ENCODE assay signal across 9 cellular contexts in the genomic region with DNA sequence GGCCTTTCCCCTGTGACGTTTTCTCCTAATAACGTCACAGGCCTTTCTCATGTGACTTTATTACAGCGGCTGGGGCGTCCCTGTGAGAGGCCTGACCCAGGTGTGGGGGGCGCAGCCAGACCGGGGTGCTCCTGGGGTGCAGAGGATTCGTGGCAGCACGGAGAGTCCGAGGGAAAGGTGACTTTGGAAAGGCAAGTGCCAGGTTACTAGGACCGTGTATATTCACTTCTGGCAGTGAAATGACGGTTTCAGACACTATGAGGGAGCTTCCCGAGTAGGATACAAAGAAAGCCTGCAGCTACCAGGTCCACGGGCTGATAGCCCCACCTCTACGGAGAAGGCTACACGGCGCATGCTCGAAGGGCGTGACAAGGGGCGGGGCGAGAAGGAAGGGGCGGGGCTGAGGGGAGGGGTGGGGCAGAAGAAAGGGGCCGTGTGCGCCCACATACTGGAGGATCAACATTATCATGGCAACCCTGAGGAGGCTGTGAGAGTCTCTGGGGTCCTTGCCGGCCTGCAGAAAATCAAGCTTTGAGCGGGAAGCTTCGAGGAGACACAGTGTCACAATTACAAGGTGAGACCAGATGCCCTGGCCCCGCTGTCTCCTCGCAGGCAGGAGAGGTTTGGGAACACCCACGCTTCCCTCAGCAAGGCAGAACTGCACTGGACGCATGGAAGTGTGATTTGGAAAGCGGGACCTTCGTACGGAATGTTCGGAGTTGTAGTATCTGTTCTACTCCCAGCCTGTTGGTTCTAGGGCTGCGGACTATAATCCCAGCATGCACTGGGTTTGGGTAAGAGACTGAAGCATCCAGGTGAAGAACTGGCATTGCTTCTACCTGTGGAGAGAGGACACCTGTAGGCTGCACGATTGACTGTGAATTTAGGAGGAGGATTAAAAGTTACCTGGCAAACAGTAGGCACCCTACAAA. TPM values are rescaled to one million over a fixed set of nuclear protein-coding genes. Genes with fewer than 3 reads are reported as not detected.
DNase-seq lines count a peak whose midpoint lies in the region; ATAC-seq and TF ChIP-seq lines count a peak whose summit lies in the region.
"Had no signal": no experiment of that assay in that cellular context is flagged by ENCODE, and none has a peak within 500 bp of the region (broad histone marks: within the 10 kb centered on the region; RNA-seq: fewer than 3 reads in every experiment).

No MANE protein-coding gene starts in this region.

- 20 to 27% methylated on average over 29 to 36 of the region's 36 CpGs for WGBS in body of pancreas, 2 donors

- no peaks in the 10 kb centered on the region for H3K27me3 ChIP-seq in body of pancreas

- no peaks in the 10 kb centered on the region for H3K9me3 ChIP-seq in body of pancreas

- intact Hi-C loops in body of pancreas (cut with DNase I), result no loop called here

- TF ChIP-seq POLR2A in body of pancreas (IDR thresholded peaks at IDR 0.05), result peak in 2 of 3 donors; percentile 40 to 48

- DNase-seq in NOMO-1 treated with DMSO at 0.1 percent for 48 hours (lab: John Stamatoyannopoulos, UW; ENCODE audit: unreplicated experiment) (peak; percentile 10), NOMO-1 (lab: John Stamatoyannopoulos, UW; ENCODE audit: unreplicated experiment in 2 of 2) (no peak), T-helper 2 cell (peak; percentile 30 to 52 (median 45)), body of pancreas (peak; percentile 51 to 70 (median 68)), islet precursor cell (peak; percentile 68), GOT3 (lab: John Stamatoyannopoulos, UW) (no peak)
- DNase-seq in stimulated activated CD4-positive, alpha-beta T cell treated with anti-CD3 and anti-CD28 coated beads, Interleukin-1b, Interleukin-23, amount 100 ng/mL, for 1 hour (ENCODE audit: low read depth in 2 of 2), result peak; percentile 24 to 29

- peak overlapping the region in 3 of 4 donors; percentile 22 to 57 (median 48) for H3K27ac ChIP-seq in body of pancreas
- H3K27ac ChIP-seq: C4-2B had no signal

- no peaks in the 10 kb centered on the region for H3K36me3 ChIP-seq in body of pancreas (replicated peaks in 1 of 2; ENCODE audit: insufficient read depth in 1 of 2, low read depth in 2 of 2)

- peak; percentile 78 for ATAC-seq in HG03565 (IDR thresholded peaks at IDR 0.05; ENCODE audit: unreplicated experiment)
- peak; percentile 98 for ATAC-seq in body of pancreas

- H3K4me3 ChIP-seq in body of pancreas, result peak overlapping the region in 1 of 2 donors; percentile 17

- TF ChIP-seq CTCF in body of pancreas (IDR thresholded peaks at IDR 0.05), result no peak

- peaks cover 6% of the 10 kb centered on the region for H3K4me1 ChIP-seq in body of pancreas

RNA-seq across cellular contexts. Expression of gene ZNF337, which starts 54.4 kb away (rescaled TPM):
- 10 to 100 TPM; 10.2 to 13.7 TPM for total RNA-seq in body of pancreas

Comparison
In these comparisons a context has a peak if more than half of its experiments do, and no peak if none do; other contexts are left out.
1. DNase-seq: peak in NOMO-1 treated with DMSO at 0.1 percent for 48 hours (single experiment), T-helper 2 cell (5 of 5), body of pancreas (4 of 4), islet precursor cell (single experiment) and stimulated activated CD4-positive, alpha-beta T cell treated with anti-CD3 and anti-CD28 coated beads, Interleukin-1b, Interleukin-23, amount 100 ng/mL, for 1 hour (2 of 2); none in NOMO-1 (0 of 2) and GOT3 (single experiment).